In the genomic region with DNA sequence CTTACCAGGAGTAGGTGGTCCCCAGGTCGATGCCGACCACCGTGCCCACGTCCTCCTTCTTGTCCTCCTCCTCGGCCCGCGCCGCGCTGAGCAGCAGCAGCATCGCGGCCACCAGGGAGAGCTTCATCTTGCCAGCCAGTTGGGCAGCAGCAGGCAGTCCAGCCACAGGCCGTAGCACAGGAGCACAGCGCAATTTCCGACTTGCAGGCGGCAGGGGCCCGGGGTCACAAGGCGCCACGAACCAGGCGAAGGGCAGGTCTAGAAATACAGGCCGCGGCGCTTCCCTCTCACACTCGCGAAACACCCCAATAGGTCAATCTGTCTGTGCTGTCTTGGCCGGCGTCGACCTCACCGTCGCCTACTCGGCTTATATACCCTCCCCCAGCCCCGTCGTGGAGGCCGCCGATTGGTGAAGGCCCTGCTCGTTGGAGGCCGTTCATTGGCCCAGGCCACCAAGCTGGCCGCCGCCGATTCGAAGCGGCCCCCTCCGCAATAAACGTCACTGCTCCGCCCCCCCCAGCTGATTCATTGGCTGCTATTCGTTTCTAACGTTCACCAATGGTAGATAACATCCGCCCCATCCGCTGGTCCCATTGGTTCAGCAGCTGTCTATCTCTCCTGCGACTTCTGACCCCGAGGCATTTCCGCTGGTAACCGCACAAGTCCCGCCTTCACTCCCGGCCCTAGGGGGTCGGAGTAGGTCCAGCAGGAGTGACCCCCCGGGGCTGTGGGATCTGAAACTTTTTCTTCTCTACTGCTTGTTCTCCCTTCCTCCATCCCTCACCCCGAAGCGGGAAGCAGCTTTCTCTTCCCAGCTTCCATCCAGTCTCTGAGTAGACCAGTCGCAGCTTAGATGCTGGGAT, we compare ENCODE assay signal across 7 cellular contexts. TPM values are rescaled to one million over a fixed set of nuclear protein-coding genes. Genes with fewer than 3 reads are reported as not detected.
A peak's percentile ranks its signal among the peaks of the same experiment; 100 is the strongest.
DNase-seq lines count a peak whose midpoint lies in the region; ATAC-seq and TF ChIP-seq lines count a peak whose summit lies in the region.

A gene (minus strand): TSS at position 344 of the 863 bp plus-strand sequence. CDS start 217 bp downstream, at position 127.

- peaks cover 47% of the 10 kb centered on the region for H4K20me1 ChIP-seq in hepatocyte (ENCODE audit: insufficient read depth, poor library complexity, severe bottlenecking)

- TF ChIP-seq CTCF in hepatocyte (IDR thresholded peaks at IDR 0.05; ENCODE audit: poor library complexity), result peak; percentile 22

- peak within 1 kb of the TSS; percentile 51 for H3K4me3 ChIP-seq in hepatocyte

- DNase-seq in NCI-H2081 (lab: John Stamatoyannopoulos, UW) (peak; percentile 99 to 100), T1000 (lab: John Stamatoyannopoulos, UW) (peak; percentile 98), astrocyte of the hippocampus (ENCODE audit: low read depth, low spot score) (peak; percentile 100), hepatocyte (ENCODE audit: low spot score) (peak; percentile 99), renal cortical epithelial cell (ENCODE audit: low read depth) (peak; percentile 99)

- no peaks in the 10 kb centered on the region for H3K27me3 ChIP-seq in hepatocyte

- peak within 1 kb of the TSS; percentile 91 for H3K4me2 ChIP-seq in hepatocyte

- peak within 1 kb of the TSS; percentile 43 for H2AFZ ChIP-seq in hepatocyte

- H3K9me3 ChIP-seq in hepatocyte (ENCODE audit: low read depth), result no peaks in the 10 kb centered on the region

- H3K79me2 ChIP-seq in hepatocyte, result peaks cover 53% of the 10 kb centered on the region

- WGBS in hepatocyte (ENCODE audit: low lambda C conversion rate, missing lambda C conversion rate), result under 1% methylated on average over 56 of the region's 59 CpGs

- peak; percentile 91 for ATAC-seq in GM18508 (IDR thresholded peaks at IDR 0.05; ENCODE audit: insufficient read depth, unreplicated experiment)
- ATAC-seq in HG03025 (IDR thresholded peaks at IDR 0.05; ENCODE audit: low FRiP score, unreplicated experiment), result peak; percentile 91

- no peaks in the 10 kb centered on the region for H3K9me2 ChIP-seq in hepatocyte (replicated peaks; ENCODE audit: insufficient read depth)

- H3K4me1 ChIP-seq in hepatocyte (ENCODE audit: insufficient read depth), result peaks cover 40% of the 10 kb centered on the region

- H3K36me3 ChIP-seq in hepatocyte (replicated peaks; ENCODE audit: insufficient read depth, low read depth), result peaks cover 15% of the 10 kb centered on the region

- peak within 1 kb of the TSS; percentile 95 for H3K27ac ChIP-seq in hepatocyte

RNA-seq across cellular contexts. Expression of the gene that starts here (rescaled TPM):
- total RNA-seq in hepatocyte (239 and 246 TPM in 2 replicates), renal cortical epithelial cell (123 and 354 TPM in 2 replicates)
- polyA plus RNA-seq in hepatocyte, result 829 and 881 TPM in 2 replicates

Comparison
In these comparisons a context has a peak if more than half of its experiments do, and no peak if none do; other contexts are left out.
1. Peak in every context shown above with its lines: DNase-seq, ATAC-seq, H3K4me3 ChIP-seq and H3K27ac ChIP-seq.